3 cellular contexts compared by ENCODE assay signal in the genomic region with DNA sequence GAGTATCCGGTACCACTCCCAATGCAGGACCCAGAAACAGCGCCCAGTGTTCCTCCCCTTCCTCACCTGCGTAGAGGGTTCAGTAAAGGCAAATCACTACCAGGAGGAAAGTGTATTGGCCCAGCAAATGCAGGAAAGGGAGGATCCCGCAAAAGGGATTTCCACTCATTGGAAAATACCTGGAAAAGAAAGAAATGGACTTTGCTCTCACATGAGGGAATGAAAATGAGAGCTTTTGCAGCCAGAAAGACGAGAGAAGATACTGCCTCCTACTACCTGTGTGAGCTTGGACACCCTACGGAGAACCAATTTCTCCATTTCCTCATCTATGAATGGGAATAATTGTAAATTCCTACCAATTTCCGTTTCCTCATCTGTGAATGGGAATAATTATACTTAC.
TF ChIP-seq lines count a peak whose summit lies in the region.

No MANE protein-coding gene starts in this region.

TF ChIP-seq in liver, 16 proteins besides CTCF, POLR2A, EP300 and RAD21:
- TF ChIP-seq, protein P1, sequence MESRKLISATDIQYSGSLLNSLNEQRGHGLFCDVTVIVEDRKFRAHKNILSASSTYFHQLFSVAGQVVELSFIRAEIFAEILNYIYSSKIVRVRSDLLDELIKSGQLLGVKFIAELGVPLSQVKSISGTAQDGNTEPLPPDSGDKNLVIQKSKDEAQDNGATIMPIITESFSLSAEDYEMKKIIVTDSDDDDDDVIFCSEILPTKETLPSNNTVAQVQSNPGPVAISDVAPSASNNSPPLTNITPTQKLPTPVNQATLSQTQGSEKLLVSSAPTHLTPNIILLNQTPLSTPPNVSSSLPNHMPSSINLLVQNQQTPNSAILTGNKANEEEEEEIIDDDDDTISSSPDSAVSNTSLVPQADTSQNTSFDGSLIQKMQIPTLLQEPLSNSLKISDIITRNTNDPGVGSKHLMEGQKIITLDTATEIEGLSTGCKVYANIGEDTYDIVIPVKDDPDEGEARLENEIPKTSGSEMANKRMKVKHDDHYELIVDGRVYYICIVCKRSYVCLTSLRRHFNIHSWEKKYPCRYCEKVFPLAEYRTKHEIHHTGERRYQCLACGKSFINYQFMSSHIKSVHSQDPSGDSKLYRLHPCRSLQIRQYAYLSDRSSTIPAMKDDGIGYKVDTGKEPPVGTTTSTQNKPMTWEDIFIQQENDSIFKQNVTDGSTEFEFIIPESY (IDR thresholded peaks at IDR 0.05): no peak
- TF ChIP-seq SP1 (IDR thresholded peaks at IDR 0.05) (peak; percentile 85), YY1 (IDR thresholded peaks at IDR 0.05) (peak; percentile 62), TAF1 (conservative IDR thresholded peaks at IDR 0.05) (no peak), RXRA (IDR thresholded peaks at IDR 0.05) (peak; percentile 34 to 42), HNF4A (conservative IDR thresholded peaks at IDR 0.05) (peak; percentile 82 to 91), HNF4G (IDR thresholded peaks at IDR 0.05) (peak; percentile 76), FOXA2 (IDR thresholded peaks at IDR 0.05) (no peak)

TF ChIP-seq in HepG2, 621 proteins besides CTCF, POLR2A, EP300 and RAD21:
- TF ChIP-seq SMARCE1 (IDR thresholded peaks at IDR 0.05; ENCODE audit: borderline replicate concordance) (no peak), HNRNPH1 (optimal IDR thresholded peaks at IDR 0.05; ENCODE audit: low read depth, low read length) (no peak), ZNF777 (CRISPR knock-in tag; IDR thresholded peaks at IDR 0.05) (no peak), CBX2 (IDR thresholded peaks at IDR 0.05; ENCODE audit: low read depth, low read length) (no peak), CBX2 (CRISPR knock-in tag; IDR thresholded peaks at IDR 0.05; ENCODE audit: low read depth) (no peak), ZFP1 (CRISPR knock-in tag; IDR thresholded peaks at IDR 0.05) (no peak), FOXK2 (IDR thresholded peaks at IDR 0.05) (no peak), CREM (IDR thresholded peaks at IDR 0.05) (no peak), CREM (CRISPR knock-in tag; IDR thresholded peaks at IDR 0.05) (no peak)
- TF ChIP-seq, protein P2, sequence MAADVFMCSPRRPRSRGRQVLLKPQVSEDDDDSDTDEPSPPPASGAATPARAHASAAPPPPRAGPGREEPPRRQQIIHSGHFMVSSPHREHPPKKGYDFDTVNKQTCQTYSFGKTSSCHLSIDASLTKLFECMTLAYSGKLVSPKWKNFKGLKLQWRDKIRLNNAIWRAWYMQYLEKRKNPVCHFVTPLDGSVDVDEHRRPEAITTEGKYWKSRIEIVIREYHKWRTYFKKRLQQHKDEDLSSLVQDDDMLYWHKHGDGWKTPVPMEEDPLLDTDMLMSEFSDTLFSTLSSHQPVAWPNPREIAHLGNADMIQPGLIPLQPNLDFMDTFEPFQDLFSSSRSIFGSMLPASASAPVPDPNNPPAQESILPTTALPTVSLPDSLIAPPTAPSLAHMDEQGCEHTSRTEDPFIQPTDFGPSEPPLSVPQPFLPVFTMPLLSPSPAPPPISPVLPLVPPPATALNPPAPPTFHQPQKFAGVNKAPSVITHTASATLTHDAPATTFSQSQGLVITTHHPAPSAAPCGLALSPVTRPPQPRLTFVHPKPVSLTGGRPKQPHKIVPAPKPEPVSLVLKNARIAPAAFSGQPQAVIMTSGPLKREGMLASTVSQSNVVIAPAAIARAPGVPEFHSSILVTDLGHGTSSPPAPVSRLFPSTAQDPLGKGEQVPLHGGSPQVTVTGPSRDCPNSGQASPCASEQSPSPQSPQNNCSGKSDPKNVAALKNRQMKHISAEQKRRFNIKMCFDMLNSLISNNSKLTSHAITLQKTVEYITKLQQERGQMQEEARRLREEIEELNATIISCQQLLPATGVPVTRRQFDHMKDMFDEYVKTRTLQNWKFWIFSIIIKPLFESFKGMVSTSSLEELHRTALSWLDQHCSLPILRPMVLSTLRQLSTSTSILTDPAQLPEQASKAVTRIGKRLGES (CRISPR knock-in tag; IDR thresholded peaks at IDR 0.05; ENCODE audit: borderline replicate concordance): no peak
- TF ChIP-seq, protein P3, sequence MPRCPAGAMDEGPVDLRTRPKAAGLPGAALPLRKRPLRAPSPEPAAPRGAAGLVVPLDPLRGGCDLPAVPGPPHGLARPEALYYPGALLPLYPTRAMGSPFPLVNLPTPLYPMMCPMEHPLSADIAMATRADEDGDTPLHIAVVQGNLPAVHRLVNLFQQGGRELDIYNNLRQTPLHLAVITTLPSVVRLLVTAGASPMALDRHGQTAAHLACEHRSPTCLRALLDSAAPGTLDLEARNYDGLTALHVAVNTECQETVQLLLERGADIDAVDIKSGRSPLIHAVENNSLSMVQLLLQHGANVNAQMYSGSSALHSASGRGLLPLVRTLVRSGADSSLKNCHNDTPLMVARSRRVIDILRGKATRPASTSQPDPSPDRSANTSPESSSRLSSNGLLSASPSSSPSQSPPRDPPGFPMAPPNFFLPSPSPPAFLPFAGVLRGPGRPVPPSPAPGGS (CRISPR knock-in tag; IDR thresholded peaks at IDR 0.05): no peak

TF ChIP-seq in H1, 55 proteins besides CTCF, POLR2A, EP300 and RAD21:
- TF ChIP-seq RNF2 (IDR thresholded peaks at IDR 0.05; ENCODE audit: borderline replicate concordance, low read depth, low read length, missing control alignments, poor library complexity, severe bottlenecking) (no peak), RXRA (IDR thresholded peaks at IDR 0.05; ENCODE audit: insufficient read depth, low read depth, low read length) (no peak), BACH1 (IDR thresholded peaks at IDR 0.05; ENCODE audit: low read length) (no peak), TAF7 (optimal IDR thresholded peaks at IDR 0.05; ENCODE audit: borderline replicate concordance, low read depth, low read length) (no peak), YY1 (IDR thresholded peaks at IDR 0.05; ENCODE audit: low read depth, low read length) (no peak), TAF1 (IDR thresholded peaks at IDR 0.05; ENCODE audit: low read depth, low read length) (no peak), SRF (IDR thresholded peaks at IDR 0.05; ENCODE audit: low read depth, low read length) (no peak), EGR1 (IDR thresholded peaks at IDR 0.05; ENCODE audit: borderline replicate concordance, low read depth, low read length) (no peak), EZH2 (IDR thresholded peaks at IDR 0.05; ENCODE audit: low read depth, low read length, severe bottlenecking) (no peak), TBP (IDR thresholded peaks at IDR 0.05; ENCODE audit: low read depth, low read length) (no peak), CTBP2 (IDR thresholded peaks at IDR 0.05; ENCODE audit: borderline replicate concordance, insufficient read depth, insufficient read length, low read length) (no peak), CHD1 (IDR thresholded peaks at IDR 0.05; ENCODE audit: low read depth, low read length) (no peak), SP2 (IDR thresholded peaks at IDR 0.05; ENCODE audit: low read length) (no peak), CREB1 (IDR thresholded peaks at IDR 0.05) (no peak)
- TF ChIP-seq, protein P4, sequence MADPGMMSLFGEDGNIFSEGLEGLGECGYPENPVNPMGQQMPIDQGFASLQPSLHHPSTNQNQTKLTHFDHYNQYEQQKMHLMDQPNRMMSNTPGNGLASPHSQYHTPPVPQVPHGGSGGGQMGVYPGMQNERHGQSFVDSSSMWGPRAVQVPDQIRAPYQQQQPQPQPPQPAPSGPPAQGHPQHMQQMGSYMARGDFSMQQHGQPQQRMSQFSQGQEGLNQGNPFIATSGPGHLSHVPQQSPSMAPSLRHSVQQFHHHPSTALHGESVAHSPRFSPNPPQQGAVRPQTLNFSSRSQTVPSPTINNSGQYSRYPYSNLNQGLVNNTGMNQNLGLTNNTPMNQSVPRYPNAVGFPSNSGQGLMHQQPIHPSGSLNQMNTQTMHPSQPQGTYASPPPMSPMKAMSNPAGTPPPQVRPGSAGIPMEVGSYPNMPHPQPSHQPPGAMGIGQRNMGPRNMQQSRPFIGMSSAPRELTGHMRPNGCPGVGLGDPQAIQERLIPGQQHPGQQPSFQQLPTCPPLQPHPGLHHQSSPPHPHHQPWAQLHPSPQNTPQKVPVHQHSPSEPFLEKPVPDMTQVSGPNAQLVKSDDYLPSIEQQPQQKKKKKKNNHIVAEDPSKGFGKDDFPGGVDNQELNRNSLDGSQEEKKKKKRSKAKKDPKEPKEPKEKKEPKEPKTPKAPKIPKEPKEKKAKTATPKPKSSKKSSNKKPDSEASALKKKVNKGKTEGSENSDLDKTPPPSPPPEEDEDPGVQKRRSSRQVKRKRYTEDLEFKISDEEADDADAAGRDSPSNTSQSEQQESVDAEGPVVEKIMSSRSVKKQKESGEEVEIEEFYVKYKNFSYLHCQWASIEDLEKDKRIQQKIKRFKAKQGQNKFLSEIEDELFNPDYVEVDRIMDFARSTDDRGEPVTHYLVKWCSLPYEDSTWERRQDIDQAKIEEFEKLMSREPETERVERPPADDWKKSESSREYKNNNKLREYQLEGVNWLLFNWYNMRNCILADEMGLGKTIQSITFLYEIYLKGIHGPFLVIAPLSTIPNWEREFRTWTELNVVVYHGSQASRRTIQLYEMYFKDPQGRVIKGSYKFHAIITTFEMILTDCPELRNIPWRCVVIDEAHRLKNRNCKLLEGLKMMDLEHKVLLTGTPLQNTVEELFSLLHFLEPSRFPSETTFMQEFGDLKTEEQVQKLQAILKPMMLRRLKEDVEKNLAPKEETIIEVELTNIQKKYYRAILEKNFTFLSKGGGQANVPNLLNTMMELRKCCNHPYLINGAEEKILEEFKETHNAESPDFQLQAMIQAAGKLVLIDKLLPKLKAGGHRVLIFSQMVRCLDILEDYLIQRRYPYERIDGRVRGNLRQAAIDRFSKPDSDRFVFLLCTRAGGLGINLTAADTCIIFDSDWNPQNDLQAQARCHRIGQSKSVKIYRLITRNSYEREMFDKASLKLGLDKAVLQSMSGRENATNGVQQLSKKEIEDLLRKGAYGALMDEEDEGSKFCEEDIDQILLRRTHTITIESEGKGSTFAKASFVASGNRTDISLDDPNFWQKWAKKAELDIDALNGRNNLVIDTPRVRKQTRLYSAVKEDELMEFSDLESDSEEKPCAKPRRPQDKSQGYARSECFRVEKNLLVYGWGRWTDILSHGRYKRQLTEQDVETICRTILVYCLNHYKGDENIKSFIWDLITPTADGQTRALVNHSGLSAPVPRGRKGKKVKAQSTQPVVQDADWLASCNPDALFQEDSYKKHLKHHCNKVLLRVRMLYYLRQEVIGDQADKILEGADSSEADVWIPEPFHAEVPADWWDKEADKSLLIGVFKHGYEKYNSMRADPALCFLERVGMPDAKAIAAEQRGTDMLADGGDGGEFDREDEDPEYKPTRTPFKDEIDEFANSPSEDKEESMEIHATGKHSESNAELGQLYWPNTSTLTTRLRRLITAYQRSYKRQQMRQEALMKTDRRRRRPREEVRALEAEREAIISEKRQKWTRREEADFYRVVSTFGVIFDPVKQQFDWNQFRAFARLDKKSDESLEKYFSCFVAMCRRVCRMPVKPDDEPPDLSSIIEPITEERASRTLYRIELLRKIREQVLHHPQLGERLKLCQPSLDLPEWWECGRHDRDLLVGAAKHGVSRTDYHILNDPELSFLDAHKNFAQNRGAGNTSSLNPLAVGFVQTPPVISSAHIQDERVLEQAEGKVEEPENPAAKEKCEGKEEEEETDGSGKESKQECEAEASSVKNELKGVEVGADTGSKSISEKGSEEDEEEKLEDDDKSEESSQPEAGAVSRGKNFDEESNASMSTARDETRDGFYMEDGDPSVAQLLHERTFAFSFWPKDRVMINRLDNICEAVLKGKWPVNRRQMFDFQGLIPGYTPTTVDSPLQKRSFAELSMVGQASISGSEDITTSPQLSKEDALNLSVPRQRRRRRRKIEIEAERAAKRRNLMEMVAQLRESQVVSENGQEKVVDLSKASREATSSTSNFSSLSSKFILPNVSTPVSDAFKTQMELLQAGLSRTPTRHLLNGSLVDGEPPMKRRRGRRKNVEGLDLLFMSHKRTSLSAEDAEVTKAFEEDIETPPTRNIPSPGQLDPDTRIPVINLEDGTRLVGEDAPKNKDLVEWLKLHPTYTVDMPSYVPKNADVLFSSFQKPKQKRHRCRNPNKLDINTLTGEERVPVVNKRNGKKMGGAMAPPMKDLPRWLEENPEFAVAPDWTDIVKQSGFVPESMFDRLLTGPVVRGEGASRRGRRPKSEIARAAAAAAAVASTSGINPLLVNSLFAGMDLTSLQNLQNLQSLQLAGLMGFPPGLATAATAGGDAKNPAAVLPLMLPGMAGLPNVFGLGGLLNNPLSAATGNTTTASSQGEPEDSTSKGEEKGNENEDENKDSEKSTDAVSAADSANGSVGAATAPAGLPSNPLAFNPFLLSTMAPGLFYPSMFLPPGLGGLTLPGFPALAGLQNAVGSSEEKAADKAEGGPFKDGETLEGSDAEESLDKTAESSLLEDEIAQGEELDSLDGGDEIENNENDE (IDR thresholded peaks at IDR 0.05; ENCODE audit: insufficient replicate concordance, low read length): no peak
- TF ChIP-seq, protein P5, sequence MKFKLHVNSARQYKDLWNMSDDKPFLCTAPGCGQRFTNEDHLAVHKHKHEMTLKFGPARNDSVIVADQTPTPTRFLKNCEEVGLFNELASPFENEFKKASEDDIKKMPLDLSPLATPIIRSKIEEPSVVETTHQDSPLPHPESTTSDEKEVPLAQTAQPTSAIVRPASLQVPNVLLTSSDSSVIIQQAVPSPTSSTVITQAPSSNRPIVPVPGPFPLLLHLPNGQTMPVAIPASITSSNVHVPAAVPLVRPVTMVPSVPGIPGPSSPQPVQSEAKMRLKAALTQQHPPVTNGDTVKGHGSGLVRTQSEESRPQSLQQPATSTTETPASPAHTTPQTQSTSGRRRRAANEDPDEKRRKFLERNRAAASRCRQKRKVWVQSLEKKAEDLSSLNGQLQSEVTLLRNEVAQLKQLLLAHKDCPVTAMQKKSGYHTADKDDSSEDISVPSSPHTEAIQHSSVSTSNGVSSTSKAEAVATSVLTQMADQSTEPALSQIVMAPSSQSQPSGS (IDR thresholded peaks at IDR 0.05; ENCODE audit: low read length): no peak
- TF ChIP-seq, protein P6, sequence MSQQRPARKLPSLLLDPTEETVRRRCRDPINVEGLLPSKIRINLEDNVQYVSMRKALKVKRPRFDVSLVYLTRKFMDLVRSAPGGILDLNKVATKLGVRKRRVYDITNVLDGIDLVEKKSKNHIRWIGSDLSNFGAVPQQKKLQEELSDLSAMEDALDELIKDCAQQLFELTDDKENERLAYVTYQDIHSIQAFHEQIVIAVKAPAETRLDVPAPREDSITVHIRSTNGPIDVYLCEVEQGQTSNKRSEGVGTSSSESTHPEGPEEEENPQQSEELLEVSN (IDR thresholded peaks at IDR 0.05): no peak
- TF ChIP-seq, protein P7, sequence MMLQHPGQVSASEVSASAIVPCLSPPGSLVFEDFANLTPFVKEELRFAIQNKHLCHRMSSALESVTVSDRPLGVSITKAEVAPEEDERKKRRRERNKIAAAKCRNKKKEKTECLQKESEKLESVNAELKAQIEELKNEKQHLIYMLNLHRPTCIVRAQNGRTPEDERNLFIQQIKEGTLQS (IDR thresholded peaks at IDR 0.05; ENCODE audit: insufficient read depth, low read depth, low read length): no peak
- TF ChIP-seq, protein P8, sequence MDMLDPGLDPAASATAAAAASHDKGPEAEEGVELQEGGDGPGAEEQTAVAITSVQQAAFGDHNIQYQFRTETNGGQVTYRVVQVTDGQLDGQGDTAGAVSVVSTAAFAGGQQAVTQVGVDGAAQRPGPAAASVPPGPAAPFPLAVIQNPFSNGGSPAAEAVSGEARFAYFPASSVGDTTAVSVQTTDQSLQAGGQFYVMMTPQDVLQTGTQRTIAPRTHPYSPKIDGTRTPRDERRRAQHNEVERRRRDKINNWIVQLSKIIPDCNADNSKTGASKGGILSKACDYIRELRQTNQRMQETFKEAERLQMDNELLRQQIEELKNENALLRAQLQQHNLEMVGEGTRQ (IDR thresholded peaks at IDR 0.05; ENCODE audit: low read length): no peak
